In genomic region chr1:71623888-71624287, GRCh38 we compare ENCODE assay signal across 29 cellular contexts.
DNase-seq lines count a peak whose midpoint lies in the region; FAIRE-seq and TF ChIP-seq lines count a peak whose summit lies in the region.
"Had no signal": no experiment of that assay in that cellular context is flagged by ENCODE, and none has a peak within 500 bp of the region (broad histone marks: within the 10 kb centered on the region; RNA-seq: fewer than 3 reads in every experiment).

No MANE protein-coding gene starts in this region.

- FAIRE-seq in D721Med (lab: Jason Lieb, UNC): peak; percentile 69
- FAIRE-seq: A204.1, A549 had no signal

- TF ChIP-seq EP300 in neural cell (conservative IDR thresholded peaks at IDR 0.05; ENCODE audit: poor library complexity, severe bottlenecking): peak; percentile 92

- no peak for DNase-seq in D721Med (ENCODE audit: insufficient read length, low spot score)
- DNase-seq in ACHN: no peak
- DNase-seq in prostate gland (ENCODE audit: low spot score): no peak
- DNase-seq: 8988T; AML-193; BE2C; C1 segment of cervical spinal cord; Caco-2; Calu3; CD4-positive, alpha-beta memory T cell; CD4-positive, alpha-beta T cell; CD4-positive, CD25-positive, alpha-beta regulatory T cell; CD8-positive, alpha-beta memory T cell; CD8-positive, alpha-beta T cell; COR-L47; DMS 273 treated with DMSO at 0.1 percent for 48 hours; DMS153; DMS53; DMS79; DMS79 treated with DMSO at 0.1 percent for 48 hours; DND-41; EL had no signal

- no peaks in the 10 kb centered on the region for H3K4me1 ChIP-seq in prostate gland (replicated peaks)
- H3K4me1 ChIP-seq: A549; BE2C; BLaER1; BLaER1 treated with 17β-estradiol and CSF1 and Interleukin-3, amounts not matched to agents 10 nM and 100 nM; Caco-2 had no signal

- H3K9ac ChIP-seq in neural cell (ENCODE audit: low read length): no peak overlapping the region
- H3K9ac ChIP-seq: BLaER1; BLaER1 treated with 17β-estradiol and CSF1 and Interleukin-3, amounts not matched to agents 10 nM and 100 nM had no signal

- H3K27ac ChIP-seq in neural cell (ENCODE audit: low read length) (peak overlapping the region; percentile 26), prostate gland (no peak overlapping the region)
- H3K27ac ChIP-seq: 22Rv1; A549; BLaER1; BLaER1 treated with 17β-estradiol and CSF1 and Interleukin-3, amounts not matched to agents 10 nM and 100 nM; C4-2B had no signal

- no peaks in the 10 kb centered on the region for H3K9me2 ChIP-seq in neural cell (ENCODE audit: insufficient read depth, low read length)

- TF ChIP-seq RAD21 in neural cell (conservative IDR thresholded peaks at IDR 0.05): no peak

- H3K4me2 ChIP-seq in neural cell (ENCODE audit: low read length): no peak overlapping the region
- H3K4me2 ChIP-seq: A549; BLaER1; BLaER1 treated with 17β-estradiol and CSF1 and Interleukin-3, amounts not matched to agents 10 nM and 100 nM had no signal

- intact Hi-C loops in prostate gland (cut with DNase I): no loop called here

- H3F3A ChIP-seq in neural cell (ENCODE audit: insufficient read depth, low read length, poor library complexity, severe bottlenecking): no peaks in the 10 kb centered on the region

- H3K27me3 ChIP-seq in neural cell (ENCODE audit: insufficient read depth, low read depth, low read length): no peaks in the 10 kb centered on the region
- H3K27me3 ChIP-seq in prostate gland (replicated peaks; ENCODE audit: insufficient read depth): no peaks in the 10 kb centered on the region
- H3K27me3 ChIP-seq: BE2C; BLaER1; BLaER1 treated with 17β-estradiol and CSF1 and Interleukin-3, amounts not matched to agents 10 nM and 100 nM had no signal

- TF ChIP-seq POLR2A in prostate gland (IDR thresholded peaks at IDR 0.05): no peak

- no peak overlapping the region for H2AFZ ChIP-seq in neural cell (ENCODE audit: low read depth, low read length)

- no peaks in the 10 kb centered on the region for H3K9me3 ChIP-seq in neural cell (ENCODE audit: low read length)
- H3K9me3 ChIP-seq in prostate gland: no peaks in the 10 kb centered on the region
- H3K9me3 ChIP-seq: A549, BE2C, Caco-2 had no signal

- H4K20me1 ChIP-seq in neural cell (ENCODE audit: insufficient read depth): no peaks in the 10 kb centered on the region
- H4K20me1 ChIP-seq: BLaER1 treated with 17β-estradiol and CSF1 and Interleukin-3, amounts not matched to agents 10 nM and 100 nM had no signal

- TF ChIP-seq CTCF in D721Med (IDR thresholded peaks at IDR 0.05; ENCODE audit: insufficient read depth, missing control alignments) (no peak), neural cell (IDR thresholded peaks at IDR 0.05; ENCODE audit: poor library complexity, severe bottlenecking) (no peak), prostate gland (IDR thresholded peaks at IDR 0.05) (no peak)

- no peaks in the 10 kb centered on the region for H3K79me2 ChIP-seq in neural cell (replicated peaks; ENCODE audit: insufficient read depth, low read length)

- no peaks in the 10 kb centered on the region for H3K36me3 ChIP-seq in neural cell (ENCODE audit: insufficient read depth, low read length)
- H3K36me3 ChIP-seq in prostate gland: no peaks in the 10 kb centered on the region
- H3K36me3 ChIP-seq: BE2C; BLaER1; BLaER1 treated with 17β-estradiol and CSF1 and Interleukin-3, amounts not matched to agents 10 nM and 100 nM had no signal

- in situ Hi-C loops in ACHN (cut with HindIII; ENCODE audit: low pct_ligation_motif_present, low pct_unique_long_range_greater_than_20kb, low sequenced_read_pairs): no loop called here

- 97% methylated on average over 1 of the region's 1 CpG for WGBS in prostate gland

- H3K4me3 ChIP-seq in neural cell (ENCODE audit: low read length) (no peak overlapping the region), prostate gland (no peak overlapping the region)
- H3K4me3 ChIP-seq: A549; BLaER1; BLaER1 treated with 17β-estradiol and CSF1 and Interleukin-3, amounts not matched to agents 10 nM and 100 nM had no signal

TF ChIP-seq in neural cell, 6 proteins besides CTCF, POLR2A, EP300 and RAD21:
- no peak for TF ChIP-seq TAF1 (IDR thresholded peaks at IDR 0.05; ENCODE audit: low read depth)
- peak; percentile 41 for TF ChIP-seq POLR2AphosphoS5 (IDR thresholded peaks at IDR 0.05)
